Comparison of ENCODE assay signal across 8 cellular contexts in genomic region chr18:28177828-28178635, GRCh38. TPM values are rescaled to one million over a fixed set of nuclear protein-coding genes. Genes with fewer than 3 reads are reported as not detected.
DNase-seq lines count a peak whose midpoint lies in the region; TF ChIP-seq lines count a peak whose summit lies in the region.

No MANE protein-coding gene starts in this region.

- no peak overlapping the region for H3K14ac ChIP-seq in mesenchymal stem cell (ENCODE audit: low read length in 2 of 2)

- DNase-seq in DMS153 (lab: John Stamatoyannopoulos, UW) (peak; percentile 39), HK-2 (ENCODE audit: unreplicated experiment) (peak; percentile 71), RWPE1 (ENCODE audit: low spot score) (peak; percentile 21), mesenchymal stem cell (peak; percentile 62), type B pancreatic cell (ENCODE audit: extremely low spot score, unreplicated experiment) (peak; percentile 85), NOMO-1 treated with DMSO at 0.1 percent for 48 hours (lab: John Stamatoyannopoulos, UW; ENCODE audit: unreplicated experiment) (no peak)
- no peak for DNase-seq in activated effector memory CD4-positive, alpha-beta T cell treated with Interleukin-2 at 50 U/mL for 16 hours

- peak overlapping the region; percentile 59 to 79 for H3K18ac ChIP-seq in mesenchymal stem cell (ENCODE audit: low read depth in 1 of 2, low read length in 2 of 2)

- peak overlapping the region; percentile 57 for H2BK120ac ChIP-seq in mesenchymal stem cell (ENCODE audit: low read depth, low read length)

- peak overlapping the region; percentile 45 for H3K4me3 ChIP-seq in endocrine pancreas (ENCODE audit: control insufficient read depth, insufficient read depth, low read length)
- H3K4me3 ChIP-seq in mesenchymal stem cell (ENCODE audit: insufficient read depth in 1 of 2, low read depth in 1 of 2, low read length in 2 of 2) = peak overlapping the region; percentile 81 to 92

- H4K8ac ChIP-seq in mesenchymal stem cell (ENCODE audit: low read length) = no peak overlapping the region

- H2BK15ac ChIP-seq in mesenchymal stem cell (ENCODE audit: low read depth, poor library complexity, severe bottlenecking) = no peak overlapping the region

- H4K91ac ChIP-seq in mesenchymal stem cell (ENCODE audit: low read length) = no peak overlapping the region

- H3K4me3 Mint-ChIP-seq in type B pancreatic cell = peak overlapping the region; percentile 96

- H2AK5ac ChIP-seq in mesenchymal stem cell (ENCODE audit: low read length, severe bottlenecking) = no peak overlapping the region

- no peak overlapping the region for H3K23ac ChIP-seq in mesenchymal stem cell (ENCODE audit: low read length in 2 of 2)

- under 1% methylated on average over 53 of the region's 83 CpGs for WGBS in mesenchymal stem cell

- POLR2A ChIA-PET in RWPE1 (lab: Yijun Ruan, JAX; ENCODE audit: low non-redundant PET) = no interaction called here

- peak overlapping the region in 1 of 2 experiments; percentile 63 for H2BK12ac ChIP-seq in mesenchymal stem cell (ENCODE audit: low read length in 2 of 2)

- peak overlapping the region; percentile 81 for H2AFZ ChIP-seq in mesenchymal stem cell (ENCODE audit: low read depth, low read length)

- H3K27me3 ChIP-seq in endocrine pancreas (ENCODE audit: control insufficient read depth, insufficient read depth, low read length) = no peaks in the 10 kb centered on the region
- peaks cover 0 to 8% of the 10 kb centered on the region in 2 experiments for H3K27me3 ChIP-seq in mesenchymal stem cell (ENCODE audit: control insufficient read depth in 1 of 2, insufficient read depth in 1 of 2, low read length in 2 of 2)

- H3K4me1 ChIP-seq in endocrine pancreas (ENCODE audit: control insufficient read depth, insufficient read depth, low read length) (no peaks in the 10 kb centered on the region), mesenchymal stem cell (ENCODE audit: control insufficient read depth, insufficient read depth, low read depth, low read length) (peaks cover 7% of the 10 kb centered on the region)

- H3K4ac ChIP-seq in mesenchymal stem cell (ENCODE audit: low read depth in 1 of 2, low read length in 2 of 2) = no peak overlapping the region

- H3K9ac ChIP-seq in endocrine pancreas (ENCODE audit: control insufficient read depth, insufficient read depth, low read length) = peak overlapping the region; percentile 60
- no peak overlapping the region for H3K9ac ChIP-seq in mesenchymal stem cell (ENCODE audit: low read length)

- H2BK5ac ChIP-seq in mesenchymal stem cell (ENCODE audit: low read depth, low read length, poor library complexity, severe bottlenecking) = no peak overlapping the region

- H3K4me2 ChIP-seq in mesenchymal stem cell (ENCODE audit: low read length, poor library complexity, severe bottlenecking) = peak overlapping the region; percentile 82

- peak overlapping the region; percentile 80 for H3K27ac ChIP-seq in RWPE1
- peak overlapping the region; percentile 45 for H3K27ac ChIP-seq in mesenchymal stem cell (ENCODE audit: low read length, poor library complexity, severe bottlenecking)

- H3K36me3 ChIP-seq in endocrine pancreas (ENCODE audit: control insufficient read depth, insufficient read depth, low read length) (no peaks in the 10 kb centered on the region), mesenchymal stem cell (ENCODE audit: control insufficient read depth in 1 of 2, insufficient read depth in 2 of 2, low read depth in 1 of 2, low read length in 2 of 2) (no peaks in the 10 kb centered on the region)

- no peaks in the 10 kb centered on the region for H3K9me3 Mint-ChIP-seq in type B pancreatic cell

- no peak for TF ChIP-seq CTCF in RWPE1 (conservative IDR thresholded peaks at IDR 0.05; ENCODE audit: low read depth)
- no peak for TF ChIP-seq CTCF in type B pancreatic cell (conservative IDR thresholded peaks at IDR 0.05)

- H3K9me3 ChIP-seq in endocrine pancreas (ENCODE audit: control insufficient read depth, low read length) (no peaks in the 10 kb centered on the region), mesenchymal stem cell (ENCODE audit: control insufficient read depth, low read length) (no peaks in the 10 kb centered on the region)

- H3K36me3 Mint-ChIP-seq in type B pancreatic cell = no peaks in the 10 kb centered on the region

- H3K27ac Mint-ChIP-seq in type B pancreatic cell = peak overlapping the region; percentile 84

- peaks cover 9% of the 10 kb centered on the region for H3K4me1 Mint-ChIP-seq in type B pancreatic cell (ENCODE audit: unreplicated experiment)

- H3K79me1 ChIP-seq in mesenchymal stem cell (replicated peaks; ENCODE audit: low read length, poor library complexity, severe bottlenecking) = peaks cover 2% of the 10 kb centered on the region

- H3K27me3 Mint-ChIP-seq in type B pancreatic cell = peaks cover 47% of the 10 kb centered on the region

- CTCF ChIA-PET in RWPE1 (lab: Yijun Ruan, JAX) = no interaction called here

RNA-seq across cellular contexts. Expression of gene CDH2, which starts 1.1 kb away (rescaled TPM):
- 34.9 TPM for polyA plus RNA-seq in mesenchymal stem cell (2013, experiment 1 of 2)
- polyA plus RNA-seq in mesenchymal stem cell (2013, experiment 2 of 2) = 34.7 TPM
- total RNA-seq in type B pancreatic cell (ENCODE audit: low replicate concordance) = 38.2 and 145 TPM in 2 replicates

Comparison
In these comparisons a context has a peak if more than half of its experiments do, and no peak if none do; other contexts are left out.
1. DNase-seq: peak in DMS153 (single experiment), HK-2 (single experiment), RWPE1 (single experiment), mesenchymal stem cell (single experiment) and type B pancreatic cell (single experiment); none in activated effector memory CD4-positive, alpha-beta T cell treated with Interleukin-2 at 50 U/mL for 16 hours (single experiment) and NOMO-1 treated with DMSO at 0.1 percent for 48 hours (single experiment).